ENCODE assay signal across 19 cellular contexts in genomic region chr17:2299756-2300155, GRCh38. TPM values are rescaled to one million over a fixed set of nuclear protein-coding genes. Genes with fewer than 3 reads are reported as not detected.
DNase-seq lines count a peak whose midpoint lies in the region; ATAC-seq and TF ChIP-seq lines count a peak whose summit lies in the region.
"Had no signal": no experiment of that assay in that cellular context is flagged by ENCODE, and none has a peak within 500 bp of the region (broad histone marks: within the 10 kb centered on the region; RNA-seq: fewer than 3 reads in every experiment).

No MANE protein-coding gene starts in this region.

- H3K36me3 ChIP-seq in Loucy (ENCODE audit: insufficient read depth, low read length): peaks cover 7% of the 10 kb centered on the region; the same call in 1 of the 2 replicates
- peaks cover 30% of the 10 kb centered on the region for H3K36me3 ChIP-seq in neutrophil

- TF ChIP-seq CTCF in Loucy (conservative IDR thresholded peaks at IDR 0.05; ENCODE audit: low read length) (no peak), neutrophil (IDR thresholded peaks at IDR 0.05) (no peak), progenitor cell of endocrine pancreas (IDR thresholded peaks at IDR 0.05; ENCODE audit: unreplicated experiment) (no peak)

- no peak overlapping the region for H3K9ac ChIP-seq in Loucy (ENCODE audit: low read depth, low read length, poor library complexity, severe bottlenecking)

- H3K4me2 ChIP-seq in Loucy (ENCODE audit: low read depth, low read length, poor library complexity, severe bottlenecking): peak overlapping the region; percentile 95
- H3K4me2 ChIP-seq: A549 had no signal

- H4K20me1 ChIP-seq in Loucy (ENCODE audit: insufficient read depth, low read length, poor library complexity, severe bottlenecking): peaks cover 32% of the 10 kb centered on the region

- H3K4me3 Mint-ChIP-seq in T-helper 2 cell treated with Interferon-gamma antibody and Interleukin-4, amounts not matched to agents 5 μg/mL and 100 μg/mL, for 36 hours: no peak overlapping the region
- H3K4me3 Mint-ChIP-seq in progenitor cell of endocrine pancreas (ENCODE audit: low read depth): no peak overlapping the region
- H3K4me3 Mint-ChIP-seq: HFFc6 had no signal

- H3K27ac Mint-ChIP-seq in T-helper 2 cell treated with Interferon-gamma antibody and Interleukin-4, amounts not matched to agents 5 μg/mL and 100 μg/mL, for 36 hours: peak overlapping the region; percentile 48
- H3K27ac Mint-ChIP-seq in progenitor cell of endocrine pancreas: no peak overlapping the region
- H3K27ac Mint-ChIP-seq: CD4-positive, alpha-beta T cell; HFFc6 had no signal

- ATAC-seq in GM19452 (IDR thresholded peaks at IDR 0.05; ENCODE audit: unreplicated experiment): no peak
- ATAC-seq: A549, HCT116 had no signal

- H3K4me3 ChIP-seq in Loucy (ENCODE audit: low read length, poor library complexity, severe bottlenecking) (no peak overlapping the region), neutrophil (ENCODE audit: low read depth in 1 of 2, low read length in 1 of 2) (no peak overlapping the region)
- H3K4me3 ChIP-seq: A549 had no signal

- H3K4me1 Mint-ChIP-seq in T-helper 2 cell treated with Interferon-gamma antibody and Interleukin-4, amounts not matched to agents 5 μg/mL and 100 μg/mL, for 36 hours (ENCODE audit: low read depth): peaks cover 34% of the 10 kb centered on the region
- peaks cover 18% of the 10 kb centered on the region for H3K4me1 Mint-ChIP-seq in progenitor cell of endocrine pancreas (ENCODE audit: low read depth)

- no peaks in the 10 kb centered on the region for H3F3A ChIP-seq in Loucy (ENCODE audit: low read depth)

- no peaks in the 10 kb centered on the region for H3K9me3 Mint-ChIP-seq in T-helper 2 cell treated with Interferon-gamma antibody and Interleukin-4, amounts not matched to agents 5 μg/mL and 100 μg/mL, for 36 hours
- no peaks in the 10 kb centered on the region for H3K9me3 Mint-ChIP-seq in progenitor cell of endocrine pancreas (ENCODE audit: low read depth)
- H3K9me3 Mint-ChIP-seq: CD4-positive, alpha-beta T cell; HFFc6 had no signal

- H3K4me1 ChIP-seq in Loucy (ENCODE audit: insufficient read depth, low read length, poor library complexity, severe bottlenecking) (peaks cover 55% of the 10 kb centered on the region), neutrophil (ENCODE audit: control insufficient read depth in 1 of 2, insufficient read depth in 1 of 2, low read depth in 1 of 2, low read length in 1 of 2) (peaks cover 40 to 49% of the 10 kb centered on the region in 2 experiments)
- H3K4me1 ChIP-seq: Caco-2 had no signal

- H3K79me2 ChIP-seq in Loucy (ENCODE audit: insufficient read depth, low read length): peaks cover 90% of the 10 kb centered on the region

- H3K9me3 ChIP-seq in Loucy (ENCODE audit: insufficient read depth, low read depth, low read length): no peaks in the 10 kb centered on the region
- no peaks in the 10 kb centered on the region for H3K9me3 ChIP-seq in neutrophil
- H3K9me3 ChIP-seq: A549, Caco-2 had no signal

- no peak overlapping the region for H2AFZ ChIP-seq in Loucy (ENCODE audit: low read length)

- peaks cover 34% of the 10 kb centered on the region for H3K36me3 Mint-ChIP-seq in T-helper 2 cell treated with Interferon-gamma antibody and Interleukin-4, amounts not matched to agents 5 μg/mL and 100 μg/mL, for 36 hours (ENCODE audit: low read depth)
- peaks cover 26% of the 10 kb centered on the region for H3K36me3 Mint-ChIP-seq in progenitor cell of endocrine pancreas (ENCODE audit: insufficient read depth)

- H3K27me3 ChIP-seq in Loucy (ENCODE audit: insufficient read depth, low read length, poor library complexity, severe bottlenecking) (no peaks in the 10 kb centered on the region), neutrophil (no peaks in the 10 kb centered on the region)

- H3K27ac ChIP-seq in neutrophil: peak overlapping the region; percentile 60
- H3K27ac ChIP-seq: 22Rv1, A549, C4-2B, HL-60 had no signal

- no peaks in the 10 kb centered on the region for H3K9me2 ChIP-seq in Loucy (replicated peaks; ENCODE audit: low read depth, low read length)

- H3K27me3 Mint-ChIP-seq in T-helper 2 cell treated with Interferon-gamma antibody and Interleukin-4, amounts not matched to agents 5 μg/mL and 100 μg/mL, for 36 hours (ENCODE audit: low read depth): no peaks in the 10 kb centered on the region
- H3K27me3 Mint-ChIP-seq in progenitor cell of endocrine pancreas: no peaks in the 10 kb centered on the region
- H3K27me3 Mint-ChIP-seq: CD4-positive, alpha-beta T cell had no signal

- DNase-seq in T-helper 2 cell treated with Interferon-gamma antibody and Interleukin-4, amounts not matched to agents 5 μg/mL and 100 μg/mL, for 36 hours (ENCODE audit: low spot score): no peak
- DNase-seq in T-helper 2 cell (no peak), islet precursor cell (peak; percentile 44), HPDE6-E6E7 (ENCODE audit: extremely low spot score) (no peak), progenitor cell of endocrine pancreas (ENCODE audit: low spot score, unreplicated experiment) (no peak)
- DNase-seq: AML-193; Caco-2; CD4-positive, alpha-beta T cell; GOT3; H7; HFFc6 had no signal

RNA-seq across cellular contexts. Expression of gene SMG6, which starts 3.8 kb away (rescaled TPM):
- 44.5 and 47.7 TPM in 2 replicates for total RNA-seq in progenitor cell of endocrine pancreas

RNA-seq across cellular contexts. Expression of gene SRR, which starts 4.0 kb away (rescaled TPM):
- total RNA-seq in progenitor cell of endocrine pancreas: 15.2 and 16.5 TPM in 2 replicates

RNA-seq across cellular contexts. Expression of gene TSR1, which starts 36.5 kb away (rescaled TPM):
- 33.5 and 36.2 TPM in 2 replicates for total RNA-seq in progenitor cell of endocrine pancreas

RNA-seq across cellular contexts. Expression of gene SGSM2, which starts 37.5 kb away (rescaled TPM):
- 117 and 127 TPM in 2 replicates for total RNA-seq in progenitor cell of endocrine pancreas
